1 cellular context compared by ENCODE assay signal in the genomic region with DNA sequence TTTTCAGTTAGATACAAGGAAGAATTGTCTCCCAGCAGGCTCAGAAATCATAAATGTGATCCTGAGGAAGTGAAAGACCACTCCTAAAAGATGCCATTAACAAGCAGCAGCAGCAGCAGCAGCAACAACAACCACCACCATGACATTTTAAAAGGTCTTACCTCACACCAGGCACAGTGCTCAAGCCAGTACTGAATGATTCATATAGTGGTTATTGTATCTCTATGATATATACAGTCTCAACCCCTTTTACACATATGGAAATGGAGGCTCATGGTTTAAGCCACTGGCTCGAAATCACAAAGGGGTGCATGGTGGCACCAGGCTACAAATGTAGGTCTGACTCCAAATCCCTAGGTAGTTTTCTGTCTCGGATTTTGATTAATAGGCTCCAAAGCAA.
TF ChIP-seq lines count a peak whose summit lies in the region.

No MANE protein-coding gene starts in this region.

TF ChIP-seq in SK-N-SH, 30 proteins besides CTCF, POLR2A, EP300 and RAD21 (continued from another document):
- TF ChIP-seq, protein P1, sequence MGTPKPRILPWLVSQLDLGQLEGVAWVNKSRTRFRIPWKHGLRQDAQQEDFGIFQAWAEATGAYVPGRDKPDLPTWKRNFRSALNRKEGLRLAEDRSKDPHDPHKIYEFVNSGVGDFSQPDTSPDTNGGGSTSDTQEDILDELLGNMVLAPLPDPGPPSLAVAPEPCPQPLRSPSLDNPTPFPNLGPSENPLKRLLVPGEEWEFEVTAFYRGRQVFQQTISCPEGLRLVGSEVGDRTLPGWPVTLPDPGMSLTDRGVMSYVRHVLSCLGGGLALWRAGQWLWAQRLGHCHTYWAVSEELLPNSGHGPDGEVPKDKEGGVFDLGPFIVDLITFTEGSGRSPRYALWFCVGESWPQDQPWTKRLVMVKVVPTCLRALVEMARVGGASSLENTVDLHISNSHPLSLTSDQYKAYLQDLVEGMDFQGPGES (IDR thresholded peaks at IDR 0.05; ENCODE audit: low read depth, low read length) = no peak
- no peak for TF ChIP-seq FOSL2 (IDR thresholded peaks at IDR 0.05; ENCODE audit: borderline replicate concordance, low read depth)
- TF ChIP-seq, protein P2, sequence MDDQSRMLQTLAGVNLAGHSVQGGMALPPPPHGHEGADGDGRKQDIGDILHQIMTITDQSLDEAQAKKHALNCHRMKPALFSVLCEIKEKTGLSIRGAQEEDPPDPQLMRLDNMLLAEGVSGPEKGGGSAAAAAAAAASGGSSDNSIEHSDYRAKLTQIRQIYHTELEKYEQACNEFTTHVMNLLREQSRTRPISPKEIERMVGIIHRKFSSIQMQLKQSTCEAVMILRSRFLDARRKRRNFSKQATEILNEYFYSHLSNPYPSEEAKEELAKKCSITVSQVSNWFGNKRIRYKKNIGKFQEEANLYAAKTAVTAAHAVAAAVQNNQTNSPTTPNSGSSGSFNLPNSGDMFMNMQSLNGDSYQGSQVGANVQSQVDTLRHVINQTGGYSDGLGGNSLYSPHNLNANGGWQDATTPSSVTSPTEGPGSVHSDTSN (IDR thresholded peaks at IDR 0.05) = no peak
